Comparison of ENCODE assay signal across 11 cellular contexts in genomic region chr20:64080813-64081619, GRCh38. TPM values are rescaled to one million over a fixed set of nuclear protein-coding genes. Genes with fewer than 3 reads are reported as not detected.
DNase-seq lines count a peak whose midpoint lies in the region; ATAC-seq and TF ChIP-seq lines count a peak whose summit lies in the region.
"Had no signal": no experiment of that assay in that cellular context is flagged by ENCODE, and none has a peak within 500 bp of the region (broad histone marks: within the 10 kb centered on the region; RNA-seq: fewer than 3 reads in every experiment).

No MANE protein-coding gene starts in this region.

- peaks cover 11% of the 10 kb centered on the region for H3K36me3 ChIP-seq in NT2/D1 (ENCODE audit: insufficient read depth, insufficient read length, low read length)
- no peaks in the 10 kb centered on the region for H3K36me3 ChIP-seq in gastroesophageal sphincter
- no peaks in the 10 kb centered on the region for H3K36me3 ChIP-seq in adrenal gland (replicated peaks in 1 of 2)
- H3K36me3 ChIP-seq: ascending aorta, gastrocnemius medialis had no signal

- DNase-seq in DMS53 (lab: John Stamatoyannopoulos, UW) = peak; percentile 51
- DNase-seq in DMS53 treated with DMSO at 0.1 percent for 48 hours (lab: John Stamatoyannopoulos, UW; ENCODE audit: unreplicated experiment) = no peak
- DNase-seq in NT2/D1 (ENCODE audit: low read depth, low spot score) = no peak
- DNase-seq in skeletal muscle cell (ENCODE audit: low read depth) = no peak
- DNase-seq in adrenal gland = no peak
- DNase-seq: NCI-H510A had no signal

- H3K27ac Mint-ChIP-seq in dendritic cell treated with granulocyte-macrophage colony-stimulating factor and Interleukin-4, amounts not matched to agents 40 ng/mL and 50 ng/mL, for 4 days = peak overlapping the region; percentile 81

- intact Hi-C loops in dendritic cell treated with granulocyte-macrophage colony-stimulating factor and Interleukin-4, amounts not matched to agents 40 ng/mL and 50 ng/mL, for 4 days (cut with micrococcal nuclease) = no loop called here
- intact Hi-C loops in adrenal gland (cut with DNase I) = no loop called here

- peak overlapping the region; percentile 21 for H3K9ac ChIP-seq in NT2/D1 (ENCODE audit: insufficient read length, low read depth)

- peak overlapping the region in 2 of 4 donors; percentile 82 for H3K27ac ChIP-seq in gastroesophageal sphincter
- peak overlapping the region in 2 of 5 donors; percentile 78 to 90 for H3K27ac ChIP-seq in adrenal gland

- H3K4me3 ChIP-seq in NT2/D1 (ENCODE audit: insufficient read length, low read depth) (peak overlapping the region; percentile 70), skeletal muscle cell (ENCODE audit: low read depth, low read length) (peak overlapping the region; percentile 81), gastroesophageal sphincter (peak overlapping the region in 1 of 2 donors; percentile 78), adrenal gland (peak overlapping the region in 1 of 4 donors; percentile 94)

- TF ChIP-seq CTCF in gastroesophageal sphincter (IDR thresholded peaks at IDR 0.05) (no peak), adrenal gland (IDR thresholded peaks at IDR 0.05) (no peak)

- H3K36me3 Mint-ChIP-seq in dendritic cell treated with granulocyte-macrophage colony-stimulating factor and Interleukin-4, amounts not matched to agents 40 ng/mL and 50 ng/mL, for 4 days (ENCODE audit: low read depth) = peaks cover 42% of the 10 kb centered on the region

- no peaks in the 10 kb centered on the region for H3K9me3 Mint-ChIP-seq in dendritic cell treated with granulocyte-macrophage colony-stimulating factor and Interleukin-4, amounts not matched to agents 40 ng/mL and 50 ng/mL, for 4 days

- TF ChIP-seq POLR2A in gastroesophageal sphincter (IDR thresholded peaks at IDR 0.05) (no peak), adrenal gland (IDR thresholded peaks at IDR 0.05) (no peak)

- H3K4me1 Mint-ChIP-seq in dendritic cell treated with granulocyte-macrophage colony-stimulating factor and Interleukin-4, amounts not matched to agents 40 ng/mL and 50 ng/mL, for 4 days (ENCODE audit: low read depth) = peaks cover 61% of the 10 kb centered on the region

- H3K4me3 Mint-ChIP-seq in dendritic cell treated with granulocyte-macrophage colony-stimulating factor and Interleukin-4, amounts not matched to agents 40 ng/mL and 50 ng/mL, for 4 days = peak overlapping the region; percentile 83

- WGBS in gastroesophageal sphincter (ENCODE audit: low coverage in 1 of 2), 2 donors = 37 to 80% methylated on average over 2 to 7 of the region's 17 CpGs
- WGBS in adrenal gland, 4 donors = 59 to 75% (median 72%) methylated on average over 11 to 17 of the region's 17 CpGs

- H3K27me3 ChIP-seq in NT2/D1 (ENCODE audit: insufficient read depth, insufficient read length) (peaks cover 56% of the 10 kb centered on the region), gastroesophageal sphincter (peaks cover 33% of the 10 kb centered on the region), adrenal gland (no peaks in the 10 kb centered on the region)

- no peak for TF ChIP-seq EP300 in gastroesophageal sphincter (IDR thresholded peaks at IDR 0.05)

- H3K4me1 ChIP-seq in NT2/D1 (ENCODE audit: insufficient read depth, insufficient read length) (peaks cover 33% of the 10 kb centered on the region), gastroesophageal sphincter (peaks cover 0 to 58% (median 25%) of the 10 kb centered on the region in 3 donors), adrenal gland (replicated peaks in 1 of 2) (peaks cover 13 to 29% of the 10 kb centered on the region in 2 donors)

- peaks cover 19% of the 10 kb centered on the region for H3K27me3 Mint-ChIP-seq in dendritic cell treated with granulocyte-macrophage colony-stimulating factor and Interleukin-4, amounts not matched to agents 40 ng/mL and 50 ng/mL, for 4 days

- ATAC-seq in gastroesophageal sphincter (no peak), HG02588 (IDR thresholded peaks at IDR 0.05; ENCODE audit: unreplicated experiment) (no peak)

- no peaks in the 10 kb centered on the region for H3K9me3 ChIP-seq in NT2/D1 (ENCODE audit: insufficient read depth, low read length)
- no peaks in the 10 kb centered on the region for H3K9me3 ChIP-seq in gastroesophageal sphincter
- H3K9me3 ChIP-seq in adrenal gland (replicated peaks in 1 of 3) = no peaks in the 10 kb centered on the region
- H3K9me3 ChIP-seq: ascending aorta, gastrocnemius medialis had no signal

RNA-seq across cellular contexts. Expression of gene OPRL1, which starts 1.1 kb away (rescaled TPM):
- total RNA-seq in gastroesophageal sphincter = 1 to 10 TPM in 1 of 4 donors, under 1 TPM in 3; 0.50 to 1.1 (median 0.66) TPM
- total RNA-seq in adrenal gland = 1 to 10 TPM; 1.6 to 5.7 (median 3.1) TPM
- 1 to 10 TPM in 1 of 3 donors, under 1 TPM in 2; 0.24 to 1.6 (median 0.88) TPM for polyA plus RNA-seq in adrenal gland

RNA-seq across cellular contexts. Expression of gene RGS19, which starts 1.7 kb away (rescaled TPM):
- total RNA-seq in gastroesophageal sphincter = 10 to 100 TPM in 2 of 4 donors, 1 to 10 TPM in 2; 3.4 to 16.0 (median 10.5) TPM
- total RNA-seq in adrenal gland = 10 to 100 TPM; 12.5 to 42.0 (median 17.6) TPM
- polyA plus RNA-seq in adrenal gland = 10 to 100 TPM in 2 of 3 donors, 1 to 10 TPM in 1; 3.0 to 13.5 (median 12.4) TPM

RNA-seq across cellular contexts. Expression of gene LKAAEAR1, which starts 3.2 kb away (rescaled TPM):
- total RNA-seq in gastroesophageal sphincter (under 1 TPM in 1 of 4 donors, not detected in 3; 0.81 TPM), adrenal gland (under 1 TPM in 1 of 8 donors, not detected in 7; 0.28 TPM)
- polyA plus RNA-seq in adrenal gland = 1 to 10 TPM in 2 of 3 donors, not detected in 1; 1.1 to 1.2 TPM
- total RNA-seq: ascending aorta, gastrocnemius medialis had no signal

RNA-seq across cellular contexts. Expression of gene TCEA2, which starts 18.0 kb away (rescaled TPM):
- total RNA-seq in gastroesophageal sphincter = 10 to 100 TPM; 28.1 to 39.7 (median 33.6) TPM
- total RNA-seq in adrenal gland = 10 to 100 TPM; 12.6 to 78.6 (median 53.7) TPM
- 100 to 1,000 TPM in 2 of 3 donors, 10 to 100 TPM in 1; 19.6 to 184 (median 132) TPM for polyA plus RNA-seq in adrenal gland

RNA-seq across cellular contexts. Expression of gene NPBWR2, which starts 26.3 kb away (rescaled TPM):
- total RNA-seq in gastroesophageal sphincter = not detected
- total RNA-seq in adrenal gland = under 1 TPM in 2 of 8 donors, not detected in 6; 0.34 to 0.42 TPM
- under 1 TPM in 2 of 3 donors, not detected in 1; 0.18 to 0.32 TPM for polyA plus RNA-seq in adrenal gland
- total RNA-seq: ascending aorta, gastrocnemius medialis had no signal
